Comparison of ENCODE assay signal across 19 cellular contexts in the genomic region with DNA sequence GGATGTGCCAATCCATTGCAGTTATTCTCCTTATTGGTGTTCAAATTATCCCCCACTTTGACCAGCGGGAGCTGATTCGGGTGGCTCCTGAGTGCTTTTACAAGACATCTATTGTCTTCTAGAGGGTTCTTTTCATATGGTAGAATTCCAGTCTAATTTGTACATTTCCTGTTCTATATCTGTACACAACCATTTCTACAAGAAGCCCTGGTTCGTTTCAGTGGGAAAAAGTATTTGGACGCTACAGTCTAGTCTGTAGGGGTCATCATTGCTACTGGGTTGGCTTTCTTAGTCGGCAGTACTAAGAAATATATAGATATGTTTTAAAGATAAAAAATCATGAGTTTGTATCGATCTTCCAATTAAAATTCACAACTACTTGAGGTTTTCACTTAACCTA.
DNase-seq lines count a peak whose midpoint lies in the region; ATAC-seq and TF ChIP-seq lines count a peak whose summit lies in the region.
"Had no signal": no experiment of that assay in that cellular context is flagged by ENCODE, and none has a peak within 500 bp of the region (broad histone marks: within the 10 kb centered on the region; RNA-seq: fewer than 3 reads in every experiment).

No MANE protein-coding gene starts in this region.

- H3K9me3 Mint-ChIP-seq in chondrocyte (ENCODE audit: low read depth), result peaks cover 2% of the 10 kb centered on the region
- H3K9me3 Mint-ChIP-seq: activated CD4-positive, alpha-beta T cell treated with anti-CD3 and anti-CD28 coated beads, Interleukin-2, amount 10 ng/mL, durations not matched to agents 7 days and 5 days; activated T-helper 2 cell treated with anti-CD3 and anti-CD28 coated beads, Interferon-gamma antibody, Interleukin-2, Interleukin-4, amounts not matched to agents 10 μg/mL and 5 μg/mL and 100 μg/mL, durations not matched to agents 14 hours and 24 hours and 36 hours; GM23338 had no signal

- intact Hi-C loops in left ventricle myocardium inferior (cut with micrococcal nuclease) (no loop called here), right cardiac atrium (cut with DNase I) (no loop called here)

- DNase-seq in left ventricle myocardium inferior (no peak), right cardiac atrium (no peak), chondrocyte (ENCODE audit: low spot score) (no peak), iris pigment epithelial cell (ENCODE audit: low read depth) (peak; percentile 61), MV-4-11 (lab: John Stamatoyannopoulos, UW) (no peak), GM13977 (ENCODE audit: low spot score) (no peak)
- DNase-seq: activated CD4-positive, alpha-beta T cell treated with anti-CD3 and anti-CD28 coated beads, Interleukin-2, amount 10 ng/mL, durations not matched to agents 7 days and 5 days; C1 segment of cervical spinal cord; left ventricle myocardium superior; NCI-H1436 treated with DMSO at 0.1 percent for 48 hours; NCI-H2171 treated with DMSO at 0.1 percent for 48 hours; OCI-M1; SIG-M5; spleen had no signal

- no peaks in the 10 kb centered on the region for H3K36me3 Mint-ChIP-seq in chondrocyte (ENCODE audit: low read depth)

- 59% methylated on average over 6 of the region's 6 CpGs for WGBS in right cardiac atrium

- in situ Hi-C loops in GM13977 (cut with MboI; ENCODE audit: low pct_unique_long_range_greater_than_20kb, low sequenced_read_pairs, unreplicated experiment), result no loop called here

- H3K4me1 Mint-ChIP-seq in chondrocyte (ENCODE audit: low read depth), result no peaks in the 10 kb centered on the region
- H3K4me1 Mint-ChIP-seq: activated CD4-positive, alpha-beta T cell treated with anti-CD3 and anti-CD28 coated beads, Interleukin-2, amount 10 ng/mL, durations not matched to agents 7 days and 5 days; GM23338 had no signal

- H3K4me3 Mint-ChIP-seq in chondrocyte (ENCODE audit: unreplicated experiment), result no peak overlapping the region
- H3K4me3 Mint-ChIP-seq: activated CD4-positive, alpha-beta T cell treated with anti-CD3 and anti-CD28 coated beads, Interleukin-2, amount 10 ng/mL, durations not matched to agents 7 days and 5 days; GM23338 had no signal

- no peak for ATAC-seq in right cardiac atrium
- ATAC-seq in HG02840 (IDR thresholded peaks at IDR 0.05; ENCODE audit: low FRiP score, unreplicated experiment), result no peak
- ATAC-seq in GM21367 (IDR thresholded peaks at IDR 0.05; ENCODE audit: unreplicated experiment), result no peak
- ATAC-seq: gastroesophageal sphincter, GM23338, left ventricle myocardium superior had no signal

- peak; percentile 31 for TF ChIP-seq CTCF in left ventricle myocardium inferior (IDR thresholded peaks at IDR 0.05; ENCODE audit: borderline replicate concordance)
- peak; percentile 52 for TF ChIP-seq CTCF in chondrocyte (IDR thresholded peaks at IDR 0.05)
- TF ChIP-seq CTCF in GM13977 (IDR thresholded peaks at IDR 0.05; ENCODE audit: extremely low read depth, insufficient read depth, missing control alignments), result no peak

- H3K27ac Mint-ChIP-seq in chondrocyte (ENCODE audit: unreplicated experiment), result no peak overlapping the region
- H3K27ac Mint-ChIP-seq: activated CD4-positive, alpha-beta T cell treated with anti-CD3 and anti-CD28 coated beads, Interleukin-2, amount 10 ng/mL, durations not matched to agents 7 days and 5 days; activated T-helper 2 cell treated with anti-CD3 and anti-CD28 coated beads, Interferon-gamma antibody, Interleukin-2, Interleukin-4, amounts not matched to agents 10 μg/mL and 5 μg/mL and 100 μg/mL, durations not matched to agents 14 hours and 24 hours and 36 hours; GM23338 had no signal

- H3K36me3 ChIP-seq in left ventricle myocardium inferior, result no peaks in the 10 kb centered on the region
- H3K36me3 ChIP-seq: gastroesophageal sphincter, spleen had no signal

- peaks cover 1% of the 10 kb centered on the region for H3K27me3 Mint-ChIP-seq in chondrocyte (ENCODE audit: low read depth)
- H3K27me3 Mint-ChIP-seq: activated CD4-positive, alpha-beta T cell treated with anti-CD3 and anti-CD28 coated beads, Interleukin-2, amount 10 ng/mL, durations not matched to agents 7 days and 5 days had no signal

- H3K27me3 ChIP-seq in left ventricle myocardium inferior (ENCODE audit: low read depth) (no peaks in the 10 kb centered on the region), right cardiac atrium (ENCODE audit: control insufficient read depth, insufficient read depth) (no peaks in the 10 kb centered on the region)
- H3K27me3 ChIP-seq: gastroesophageal sphincter, spleen had no signal

- no peak overlapping the region for H3K27ac ChIP-seq in left ventricle myocardium inferior (replicated peaks)
- H3K27ac ChIP-seq in right cardiac atrium (ENCODE audit: low read length), result no peak overlapping the region
- H3K27ac ChIP-seq: gastroesophageal sphincter, spleen had no signal

- H3K4me3 ChIP-seq in left ventricle myocardium inferior (no peak overlapping the region), right cardiac atrium (ENCODE audit: low read length) (no peak overlapping the region)
- H3K4me3 ChIP-seq: gastroesophageal sphincter, GM23338, spleen had no signal

- no peaks in the 10 kb centered on the region for H3K9me3 ChIP-seq in left ventricle myocardium inferior (replicated peaks)
- H3K9me3 ChIP-seq in right cardiac atrium (ENCODE audit: control insufficient read depth, low read length), result no peaks in the 10 kb centered on the region
- H3K9me3 ChIP-seq: gastroesophageal sphincter had no signal

- H3K4me1 ChIP-seq in left ventricle myocardium inferior (no peaks in the 10 kb centered on the region), right cardiac atrium (ENCODE audit: control insufficient read depth, insufficient read depth, low read length) (no peaks in the 10 kb centered on the region)
- H3K4me1 ChIP-seq: gastroesophageal sphincter, spleen had no signal
